8 cellular contexts compared by ENCODE assay signal in the genomic region with DNA sequence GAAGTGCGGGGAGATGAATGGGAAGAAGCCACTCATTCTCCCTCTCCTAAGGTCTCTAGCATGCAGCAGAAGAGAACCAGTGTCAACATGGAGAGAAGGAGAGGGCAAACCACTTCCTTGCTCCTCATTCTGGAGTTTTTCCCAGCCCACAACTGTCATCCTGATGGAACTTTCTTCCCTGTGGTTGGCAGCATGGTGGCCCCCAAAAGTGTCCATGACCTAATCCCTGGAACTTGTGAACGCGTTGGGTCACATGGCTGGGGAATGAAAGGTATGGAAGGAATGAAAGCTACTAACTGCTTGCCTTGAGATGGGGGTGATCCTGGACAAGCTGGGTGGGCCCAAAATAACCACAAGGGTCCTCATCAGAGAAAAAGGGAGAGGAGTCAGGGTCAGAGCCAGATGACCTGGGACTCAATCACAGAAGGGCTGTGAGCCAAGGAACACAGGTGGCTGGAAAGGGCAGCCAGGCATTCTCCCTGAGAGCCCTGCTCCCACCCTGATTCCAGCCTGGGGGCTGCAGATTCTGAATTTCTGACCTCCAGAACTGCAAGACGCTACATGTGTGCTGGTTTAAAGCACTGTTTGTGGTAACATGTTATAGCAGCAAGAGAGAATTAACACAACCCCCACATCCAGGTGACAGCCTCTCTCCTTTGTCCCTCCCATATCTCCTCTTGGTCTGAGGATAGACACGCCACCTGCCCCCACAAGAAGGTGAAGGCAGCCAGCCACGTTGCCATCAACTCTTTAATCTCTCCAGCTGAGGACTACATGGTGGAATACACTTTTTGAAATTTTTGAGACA.
DNase-seq lines count a peak whose midpoint lies in the region; ATAC-seq, FAIRE-seq and TF ChIP-seq lines count a peak whose summit lies in the region.

No MANE protein-coding gene starts in this region.

- intact Hi-C loops in activated CD8-positive, alpha-beta T cell treated with anti-CD3 and anti-CD28 coated beads for 36 hours (cut with micrococcal nuclease) = loop anchor here (2.0 kb wide), 1 partner anchor 98 kb away; no protein-coding TSS in a partner anchor
- intact Hi-C loops in stomach (cut with DNase I; ENCODE audit: low total_unique reads) = no loop called here

- H3K27ac ChIP-seq in right atrium auricular region (peak overlapping the region; percentile 61 to 67), stomach (peak overlapping the region in 4 of 5 donors; percentile 70 to 83 (median 78))

- POLR2A ChIA-PET in activated CD8-positive, alpha-beta T cell treated with anti-CD3 and anti-CD28 coated beads for 36 hours (lab: Charles Lee) = no interaction called here

- H3K4me1 Mint-ChIP-seq in activated CD8-positive, alpha-beta T cell treated with anti-CD3 and anti-CD28 coated beads for 36 hours (ENCODE audit: low read depth) = peaks cover 34% of the 10 kb centered on the region

- DNase-seq in H4 (ENCODE audit: low spot score) (peak; percentile 40), right atrium auricular region (ENCODE audit: low spot score) (no peak), stomach (peak; percentile 20), OCI-M2 (lab: John Stamatoyannopoulos, UW; ENCODE audit: unreplicated experiment) (no peak), D721Med (ENCODE audit: insufficient read length, low spot score) (no peak), HPDE6-E6E7 (ENCODE audit: extremely low spot score) (no peak)
- no peak for DNase-seq in activated CD8-positive, alpha-beta T cell treated with anti-CD3 and anti-CD28 coated beads for 36 hours

- H3K36me3 Mint-ChIP-seq in activated CD8-positive, alpha-beta T cell treated with anti-CD3 and anti-CD28 coated beads for 36 hours (ENCODE audit: low read depth) = peaks cover 10% of the 10 kb centered on the region

- no peaks in the 10 kb centered on the region for H3K36me3 ChIP-seq in right atrium auricular region
- H3K36me3 ChIP-seq in stomach = peaks cover 9 to 56% (median 44%) of the 10 kb centered on the region in 4 donors

- TF ChIP-seq CTCF in activated CD8-positive, alpha-beta T cell treated with anti-CD3 and anti-CD28 coated beads for 36 hours (IDR thresholded peaks at IDR 0.05) = no peak
- TF ChIP-seq CTCF in right atrium auricular region (IDR thresholded peaks at IDR 0.05) = no peak
- no peak for TF ChIP-seq CTCF in stomach (IDR thresholded peaks at IDR 0.05)
- no peak for TF ChIP-seq CTCF in D721Med (IDR thresholded peaks at IDR 0.05; ENCODE audit: insufficient read depth, missing control alignments)

- 66 to 85% (median 77%) methylated on average over 6 of the region's 6 CpGs for WGBS in stomach, 5 donors

- no peaks in the 10 kb centered on the region for H3K9me3 Mint-ChIP-seq in activated CD8-positive, alpha-beta T cell treated with anti-CD3 and anti-CD28 coated beads for 36 hours

- no peak for TF ChIP-seq POLR2A in stomach (IDR thresholded peaks at IDR 0.05)

- H3K27me3 ChIP-seq in right atrium auricular region = no peaks in the 10 kb centered on the region
- H3K27me3 ChIP-seq in stomach = no peaks in the 10 kb centered on the region

- H3K4me3 ChIP-seq in right atrium auricular region (peak overlapping the region in 1 of 2 donors; percentile 20), stomach (peak overlapping the region in 1 of 4 donors; percentile 13)

- no peaks in the 10 kb centered on the region for H3K27me3 Mint-ChIP-seq in activated CD8-positive, alpha-beta T cell treated with anti-CD3 and anti-CD28 coated beads for 36 hours

- no peaks in the 10 kb centered on the region for H3K9me3 ChIP-seq in right atrium auricular region
- H3K9me3 ChIP-seq in stomach = no peaks in the 10 kb centered on the region

- peak overlapping the region; percentile 54 for H3K4me3 Mint-ChIP-seq in activated CD8-positive, alpha-beta T cell treated with anti-CD3 and anti-CD28 coated beads for 36 hours

- H3K4me1 ChIP-seq in right atrium auricular region (peaks cover 0 to 38% of the 10 kb centered on the region in 2 donors), stomach (peaks cover 22 to 51% (median 27%) of the 10 kb centered on the region in 4 donors)

- no peak for ATAC-seq in activated CD8-positive, alpha-beta T cell treated with anti-CD3 and anti-CD28 coated beads for 36 hours
- no peak for ATAC-seq in GM21367 (IDR thresholded peaks at IDR 0.05; ENCODE audit: unreplicated experiment)

- TF ChIP-seq EP300 in stomach (IDR thresholded peaks at IDR 0.05) = no peak

- FAIRE-seq in D721Med (lab: Jason Lieb, UNC) = no peak

- H3K27ac Mint-ChIP-seq in activated CD8-positive, alpha-beta T cell treated with anti-CD3 and anti-CD28 coated beads for 36 hours = peak overlapping the region; percentile 85

- CTCF ChIA-PET in activated CD8-positive, alpha-beta T cell treated with anti-CD3 and anti-CD28 coated beads for 36 hours (lab: Charles Lee) = interaction anchor here (1.0 to 3.2 kb wide), 5 partner anchors 12 to 97 kb away, joined by 3 to 27 read pairs (median 4); a partner anchor contains a TSS

Comparison
In these comparisons a context has a peak if more than half of its experiments do, and no peak if none do; other contexts are left out.
1. DNase-seq: peak in H4 (single experiment) and stomach (single experiment); none in activated CD8-positive, alpha-beta T cell treated with anti-CD3 and anti-CD28 coated beads for 36 hours (single experiment), right atrium auricular region (single experiment), OCI-M2 (single experiment), D721Med (single experiment) and HPDE6-E6E7 (single experiment).